12 cellular contexts compared by ENCODE assay signal in genomic region chr7:81284576-81284975, GRCh38.
DNase-seq lines count a peak whose midpoint lies in the region; ATAC-seq, FAIRE-seq and TF ChIP-seq lines count a peak whose summit lies in the region.
"Had no signal": no experiment of that assay in that cellular context is flagged by ENCODE, and none has a peak within 500 bp of the region (broad histone marks: within the 10 kb centered on the region; RNA-seq: fewer than 3 reads in every experiment).

No MANE protein-coding gene starts in this region.

- no peak overlapping the region for H3K9ac ChIP-seq in endothelial cell of umbilical vein (replicated peaks; ENCODE audit: extremely low read depth, insufficient read depth, low read length)

- POLR2A ChIA-PET in endothelial cell of umbilical vein (lab: Charles Lee), result no interaction called here

- H4K20me1 ChIP-seq in endothelial cell of umbilical vein (replicated peaks; ENCODE audit: control insufficient read depth, extremely low read depth, insufficient read depth, low read length), result no peaks in the 10 kb centered on the region

- H3K9me1 ChIP-seq in endothelial cell of umbilical vein (replicated peaks; ENCODE audit: control insufficient read depth, extremely low read depth, insufficient read depth, low read length), result no peaks in the 10 kb centered on the region

- CTCF ChIA-PET in endothelial cell of umbilical vein (lab: Charles Lee), result interaction anchor here (1.0 to 1.8 kb wide), 4 partner anchors 9 to 173 kb away, joined by 3 to 5 read pairs (median 4); no protein-coding TSS in a partner anchor

- peak overlapping the region; percentile 46 for H3K4me2 ChIP-seq in endothelial cell of umbilical vein (ENCODE audit: insufficient read depth, low read length)
- H3K4me2 ChIP-seq: GM23338 had no signal

- peaks cover 6% of the 10 kb centered on the region for H3K4me1 ChIP-seq in endothelial cell of umbilical vein (ENCODE audit: control insufficient read depth, extremely low read depth, insufficient read depth, low read length)

- H3K36me3 ChIP-seq in endothelial cell of umbilical vein (ENCODE audit: control insufficient read depth in 2 of 2, extremely low read depth in 1 of 2, insufficient read depth in 2 of 2, low read length in 2 of 2), result no peaks in the 10 kb centered on the region

- dilution Hi-C loops in endothelial cell of umbilical vein (cut with MboI; ENCODE audit: extremely low pct_ligation_motif_present, low sequenced_read_pairs), result no loop called here

- H3K4me3 ChIP-seq in endothelial cell of umbilical vein (replicated peaks in 1 of 3; ENCODE audit: insufficient read depth in 1 of 3, low read depth in 1 of 3, low read length in 3 of 3), result no peak overlapping the region
- H3K4me3 ChIP-seq: GM23338 had no signal

- no peak for ATAC-seq in HG03135 (IDR thresholded peaks at IDR 0.05; ENCODE audit: unreplicated experiment)
- ATAC-seq: GM23338, T-cell had no signal

- no peak for TF ChIP-seq POLR2A in endothelial cell of umbilical vein (IDR thresholded peaks at IDR 0.05; ENCODE audit: low read depth, low read length)

- intact Hi-C loops in endothelial cell of umbilical vein (cut with micrococcal nuclease), result no loop called here

- BruUV-seq in endothelial cell of umbilical vein (replicated peaks; lab: Mats Ljungman, UMichigan), result no TSS peak

- peak overlapping the region; percentile 47 for H3K27ac ChIP-seq in endothelial cell of umbilical vein (ENCODE audit: insufficient read depth, low read depth, low read length)

- no peak overlapping the region for H2AFZ ChIP-seq in endothelial cell of umbilical vein (ENCODE audit: low read depth, low read length)
- H2AFZ ChIP-seq: GM23338 had no signal

- TF ChIP-seq CTCF in endothelial cell of umbilical vein (IDR thresholded peaks at IDR 0.05; ENCODE audit: extremely low read depth in 1 of 2, insufficient read depth in 1 of 2, low read depth in 1 of 2, low read length in 2 of 2), result no peak

- no peaks in the 10 kb centered on the region for H3K79me2 ChIP-seq in endothelial cell of umbilical vein (ENCODE audit: control insufficient read depth, insufficient read depth, low read length)

- DNase-seq in H4 (ENCODE audit: low spot score) (peak; percentile 79), RCC 7860 (ENCODE audit: low spot score) (peak; percentile 71), endothelial cell of umbilical vein (ENCODE audit: low read depth, low spot score) (peak; percentile 53), pulmonary artery endothelial cell (ENCODE audit: low read depth, low spot score) (peak; percentile 19), SW480 (ENCODE audit: low spot score) (no peak), mesenteric fat pad (ENCODE audit: low spot score) (no peak)
- DNase-seq: activated naive CD4-positive, alpha-beta T cell; naive B cell; NCI-H2029; T-cell had no signal

- H3K27me3 ChIP-seq in endothelial cell of umbilical vein (ENCODE audit: control insufficient read depth in 2 of 2, insufficient read depth in 2 of 2, low read length in 2 of 2), result no peaks in the 10 kb centered on the region

- peak; percentile 92 for FAIRE-seq in RCC 7860 (lab: Jason Lieb, UNC)
- peak; percentile 64 for FAIRE-seq in endothelial cell of umbilical vein (lab: Jason Lieb, UNC)

- H3K9me3 ChIP-seq in endothelial cell of umbilical vein (replicated peaks; ENCODE audit: control insufficient read depth, insufficient read depth, low read length), result no peaks in the 10 kb centered on the region

TF ChIP-seq in endothelial cell of umbilical vein, 7 proteins besides CTCF, POLR2A, EP300 and RAD21:
- TF ChIP-seq FOS (IDR thresholded peaks at IDR 0.05; ENCODE audit: borderline replicate concordance, insufficient read depth, low read length), result peak; percentile 83
- no peak for TF ChIP-seq EZH2 (IDR thresholded peaks at IDR 0.05; ENCODE audit: borderline replicate concordance, low read depth, low read length, severe bottlenecking)
- no peak for TF ChIP-seq MYC (IDR thresholded peaks at IDR 0.05; ENCODE audit: low read depth, low read length)

Comparison
In these comparisons a context has a peak if more than half of its experiments do, and no peak if none do; other contexts are left out.
1. DNase-seq: peak in H4 (single experiment), RCC 7860 (single experiment), endothelial cell of umbilical vein (single experiment) and pulmonary artery endothelial cell (single experiment); none in SW480 (single experiment) and mesenteric fat pad (single experiment).